In the genomic region with DNA sequence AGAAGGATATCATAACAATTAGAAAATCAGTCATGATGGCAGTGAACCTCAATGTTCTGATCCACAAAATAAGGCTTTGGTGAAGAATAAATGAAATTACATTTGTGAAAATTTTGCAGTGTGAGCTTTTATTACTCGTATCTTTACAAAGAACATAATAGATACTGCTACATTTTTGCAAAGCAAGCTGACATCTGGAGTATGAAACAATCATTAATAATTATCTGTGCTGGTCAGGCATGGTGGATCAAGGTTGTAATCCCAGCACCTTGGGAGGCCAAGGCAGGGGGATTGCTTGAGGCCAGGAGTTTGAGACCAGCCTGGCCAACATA, we compare ENCODE assay signal across 19 cellular contexts. TPM values are rescaled to one million over a fixed set of nuclear protein-coding genes. Genes with fewer than 3 reads are reported as not detected.
"Had no signal": no experiment of that assay in that cellular context is flagged by ENCODE, and none has a peak within 500 bp of the region (broad histone marks: within the 10 kb centered on the region; RNA-seq: fewer than 3 reads in every experiment).

No MANE protein-coding gene starts in this region.

- FAIRE-seq: bronchial epithelial cell, islet of Langerhans had no signal

- H3K36me3 Mint-ChIP-seq: activated naive CD8-positive, alpha-beta T cell treated with anti-CD3 and anti-CD28 coated beads, Interleukin-2, amount 10 ng/mL, durations not matched to agents 7 days and 5 days had no signal

- H3K9me3 ChIP-seq: mucosa of descending colon, neutrophil had no signal

- H3K4me3 Mint-ChIP-seq: activated CD4-positive, alpha-beta T cell treated with anti-CD3 and anti-CD28 coated beads, Interleukin-2, amount 10 ng/mL, durations not matched to agents 7 days and 5 days; activated naive CD8-positive, alpha-beta T cell treated with anti-CD3 and anti-CD28 coated beads, Interleukin-2, amount 10 ng/mL, durations not matched to agents 7 days and 5 days; naive thymus-derived CD4-positive, alpha-beta T cell had no signal

- H3K27me3 ChIP-seq: tibial artery had no signal

- H3K4me3 ChIP-seq: mucosa of descending colon, skin epidermis, tibial artery had no signal

- H3K27ac Mint-ChIP-seq: activated CD4-positive, alpha-beta T cell treated with anti-CD3 and anti-CD28 coated beads, Interleukin-2, amount 10 ng/mL, durations not matched to agents 7 days and 5 days; activated naive CD8-positive, alpha-beta T cell treated with anti-CD3 and anti-CD28 coated beads, Interleukin-2, amount 10 ng/mL, durations not matched to agents 7 days and 5 days had no signal

- H3K27me3 Mint-ChIP-seq: activated CD4-positive, alpha-beta T cell treated with anti-CD3 and anti-CD28 coated beads, Interleukin-2, amount 10 ng/mL, durations not matched to agents 7 days and 5 days had no signal

- ATAC-seq: left lobe of liver; mucosa of descending colon; naive thymus-derived CD4-positive, alpha-beta T cell had no signal

- DNase-seq: activated CD4-positive, alpha-beta T cell treated with anti-CD3 and anti-CD28 coated beads, Interleukin-2, amount 10 ng/mL, durations not matched to agents 7 days and 5 days; activated CD4-positive, CD25-positive, alpha-beta regulatory T cell; activated CD8-positive, alpha-beta memory T cell treated with anti-CD3 and anti-CD28 coated beads, Interleukin-2, amount 50 U/mL, for 48 hours; activated naive CD8-positive, alpha-beta T cell treated with anti-CD3 and anti-CD28 coated beads, Interleukin-2, amount 10 ng/mL, durations not matched to agents 7 days and 5 days; anterior cingulate cortex; erythroblast; mucosa of descending colon; naive thymus-derived CD4-positive, alpha-beta T cell; stimulated activated CD4-positive, alpha-beta T cell treated with anti-CD3 and anti-CD28 coated beads, Interleukin-4, amount 100 ng/mL, for 24 hours; stimulated activated naive CD4-positive, alpha-beta T cell; tibial artery had no signal

- H3K9me3 Mint-ChIP-seq: activated naive CD8-positive, alpha-beta T cell treated with anti-CD3 and anti-CD28 coated beads, Interleukin-2, amount 10 ng/mL, durations not matched to agents 7 days and 5 days had no signal

- H3K36me3 ChIP-seq: neutrophil, tibial artery had no signal

- H3K27ac ChIP-seq: neutrophil, skin epidermis had no signal

RNA-seq across cellular contexts. Expression of a gene that starts 44.1 kb away (rescaled TPM):
- total RNA-seq: activated CD4-positive, alpha-beta T cell treated with anti-CD3 and anti-CD28 coated beads, Interleukin-2, amount 10 ng/mL, durations not matched to agents 7 days and 5 days; activated naive CD8-positive, alpha-beta T cell treated with anti-CD3 and anti-CD28 coated beads, Interleukin-2, amount 10 ng/mL, durations not matched to agents 7 days and 5 days; dermis microvascular lymphatic vessel endothelial cell; lung microvascular endothelial cell; naive thymus-derived CD4-positive, alpha-beta T cell; subcutaneous adipose tissue had no signal
- polyA plus RNA-seq: naive thymus-derived CD4-positive, alpha-beta T cell had no signal
